In genomic region chr3:15426579-15427118, GRCh38 we compare ENCODE assay signal across 1 cellular context.
TF ChIP-seq lines count a peak whose summit lies in the region.

No MANE protein-coding gene starts in this region.

TF ChIP-seq in H1, 55 proteins besides CTCF, POLR2A, EP300 and RAD21:
- TF ChIP-seq KDM4A (IDR thresholded peaks at IDR 0.05; ENCODE audit: low read depth, low read length, severe bottlenecking) (no peak), SP4 (IDR thresholded peaks at IDR 0.05; ENCODE audit: low read length) (no peak), POU5F1 (IDR thresholded peaks at IDR 0.05; ENCODE audit: low read depth, low read length) (no peak), GABPA (IDR thresholded peaks at IDR 0.05; ENCODE audit: borderline replicate concordance, insufficient read depth, low read length) (no peak), TCF12 (IDR thresholded peaks at IDR 0.05; ENCODE audit: low read depth, low read length) (no peak), BACH1 (IDR thresholded peaks at IDR 0.05; ENCODE audit: low read length) (no peak), MAX (IDR thresholded peaks at IDR 0.05) (no peak), ATF3 (IDR thresholded peaks at IDR 0.05; ENCODE audit: insufficient read depth, low read depth, low read length) (no peak), SIN3A (conservative IDR thresholded peaks at IDR 0.05 in 1 of 2, IDR thresholded peaks at IDR 0.05 in 1 of 2; ENCODE audit: low read depth in 1 of 2, low read length in 2 of 2) (no peak), JUN (IDR thresholded peaks at IDR 0.05; ENCODE audit: low read depth, low read length) (no peak), SAP30 (IDR thresholded peaks at IDR 0.05; ENCODE audit: insufficient read depth, insufficient replicate concordance, low read length) (no peak), TBP (IDR thresholded peaks at IDR 0.05; ENCODE audit: low read depth, low read length) (no peak), ASH2L (IDR thresholded peaks at IDR 0.05; ENCODE audit: low read length) (no peak)
